8 cellular contexts compared by ENCODE assay signal in the genomic region with DNA sequence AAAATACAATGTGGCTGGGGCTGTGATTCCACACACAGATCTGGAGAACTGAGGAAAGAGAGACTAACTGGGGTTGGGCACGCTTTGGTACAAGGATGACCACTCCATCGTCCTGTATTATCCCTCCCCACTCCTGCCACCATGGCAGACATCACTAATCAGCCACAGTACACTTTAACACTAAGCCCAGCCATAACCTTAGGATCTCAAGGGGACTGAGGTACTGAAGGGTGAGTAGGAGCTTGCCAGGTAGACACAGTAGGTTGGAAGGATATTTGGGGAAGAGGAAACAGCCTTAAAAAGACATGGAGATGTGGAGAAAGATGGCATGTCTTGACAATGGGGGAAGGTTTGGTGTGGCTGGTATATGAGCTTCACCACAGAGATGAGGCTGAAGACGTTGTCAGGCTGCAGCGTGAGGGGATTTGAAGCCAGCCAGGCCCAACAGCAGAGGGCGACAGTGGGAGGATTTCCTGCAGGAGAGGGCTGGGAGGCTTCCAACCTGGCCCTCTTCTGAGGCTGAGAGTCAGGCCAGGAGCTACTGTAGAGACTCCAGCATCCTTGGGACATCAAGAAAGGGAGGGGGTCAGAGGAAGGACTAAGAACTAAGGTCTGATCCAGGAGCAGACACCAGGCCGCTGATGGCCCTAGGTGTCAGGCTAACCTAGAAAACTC. TPM values are rescaled to one million over a fixed set of nuclear protein-coding genes. Genes with fewer than 3 reads are reported as not detected.
DNase-seq lines count a peak whose midpoint lies in the region; ATAC-seq, FAIRE-seq and TF ChIP-seq lines count a peak whose summit lies in the region.

No MANE protein-coding gene starts in this region.

- no peaks in the 10 kb centered on the region for H3K27me3 ChIP-seq in brain microvascular endothelial cell (replicated peaks)

- H3K27ac ChIP-seq in brain microvascular endothelial cell: no peak overlapping the region

- H3K36me3 ChIP-seq in brain microvascular endothelial cell (replicated peaks): no peaks in the 10 kb centered on the region

- TF ChIP-seq CTCF in D721Med (IDR thresholded peaks at IDR 0.05; ENCODE audit: insufficient read depth, missing control alignments): peak; percentile 24
- peak; percentile 86 for TF ChIP-seq CTCF in brain microvascular endothelial cell (IDR thresholded peaks at IDR 0.05; ENCODE audit: low read depth, low read length, missing control alignments)

- in situ Hi-C loops in brain microvascular endothelial cell (cut with HindIII; ENCODE audit: low pct_ligation_motif_present, low sequenced_read_pairs): no loop called here

- DNase-seq in D721Med (ENCODE audit: insufficient read length, low spot score) (no peak), HK-2 (ENCODE audit: unreplicated experiment) (peak; percentile 35), brain microvascular endothelial cell (peak; percentile 51), lung microvascular endothelial cell (ENCODE audit: low read depth in 2 of 2) (peak; percentile 46 to 52), SIG-M5 treated with dmso at 0.1 percent for 504 hours (lab: John Stamatoyannopoulos, UW; ENCODE audit: unreplicated experiment) (no peak), SKM-1 (lab: John Stamatoyannopoulos, UW; ENCODE audit: unreplicated experiment) (no peak), NCI-H146 treated with DMSO at 0.1 percent for 48 hours (lab: John Stamatoyannopoulos, UW; ENCODE audit: unreplicated experiment) (no peak)

- no peak for FAIRE-seq in D721Med (lab: Jason Lieb, UNC)

- no peak overlapping the region for H3K4me3 ChIP-seq in brain microvascular endothelial cell (ENCODE audit: low read depth, low read length)

- no peak for TF ChIP-seq POLR2A in GM18505 (IDR thresholded peaks at IDR 0.05; ENCODE audit: borderline replicate concordance, extremely low read depth, insufficient read depth, insufficient read length)

- ATAC-seq in GM18505 (IDR thresholded peaks at IDR 0.05; ENCODE audit: unreplicated experiment): no peak

RNA-seq across cellular contexts. Expression of gene COL13A1, which starts 58.6 kb away (rescaled TPM):
- 1.2 and 7.4 TPM in 2 replicates for total RNA-seq in lung microvascular endothelial cell

Comparison
In these comparisons a context has a peak if more than half of its experiments do, and no peak if none do; other contexts are left out.
1. DNase-seq: peak in HK-2 (single experiment), brain microvascular endothelial cell (single experiment) and lung microvascular endothelial cell (2 of 2); none in D721Med (single experiment), SIG-M5 treated with dmso at 0.1 percent for 504 hours (single experiment), SKM-1 (single experiment) and NCI-H146 treated with DMSO at 0.1 percent for 48 hours (single experiment).